In genomic region chr4:125837493-125838238, GRCh38 we compare ENCODE assay signal across 16 cellular contexts.
A peak's percentile ranks its signal among the peaks of the same experiment; 100 is the strongest.
DNase-seq lines count a peak whose midpoint lies in the region; ATAC-seq, FAIRE-seq and TF ChIP-seq lines count a peak whose summit lies in the region.
"Had no signal": no experiment of that assay in that cellular context is flagged by ENCODE, and none has a peak within 500 bp of the region (broad histone marks: within the 10 kb centered on the region; RNA-seq: fewer than 3 reads in every experiment).

No MANE protein-coding gene starts in this region.

- no peak overlapping the region for H3K18ac ChIP-seq in mesenchymal stem cell (ENCODE audit: low read depth in 1 of 2, low read length in 2 of 2)

- no peak for FAIRE-seq in GM12892 (lab: Jason Lieb, UNC)
- FAIRE-seq: GM12891 had no signal

- H3K9me3 Mint-ChIP-seq in effector memory CD8-positive, alpha-beta T cell = peaks cover 0 to 7% of the 10 kb centered on the region in 2 donors
- H3K9me3 Mint-ChIP-seq: GM23338 had no signal

- H4K91ac ChIP-seq in mesenchymal stem cell (ENCODE audit: low read length) = no peak overlapping the region

- no peak overlapping the region for H4K8ac ChIP-seq in mesenchymal stem cell (ENCODE audit: low read length)

- no peak for TF ChIP-seq CTCF in fibroblast of lung (conservative IDR thresholded peaks at IDR 0.05 in 1 of 2, IDR thresholded peaks at IDR 0.05 in 1 of 2; ENCODE audit: low read depth in 1 of 2, low read length in 2 of 2)
- TF ChIP-seq CTCF in dorsolateral prefrontal cortex (IDR thresholded peaks at IDR 0.05 in 54 of 56, conservative IDR thresholded peaks at IDR 0.05 in 2 of 56; ENCODE audit: low read depth in 1 of 56, partially characterized antibody in 56 of 56) = no peak

- H3K79me1 ChIP-seq in mesenchymal stem cell (replicated peaks; ENCODE audit: low read length, poor library complexity, severe bottlenecking) = no peaks in the 10 kb centered on the region

- peak; percentile 66 to 88 for DNase-seq in SJSA1 (ENCODE audit: low read depth in 1 of 2, low spot score in 2 of 2)
- DNase-seq in amniotic epithelial cell (ENCODE audit: low read depth) = peak; percentile 78
- DNase-seq in fibroblast of lung (ENCODE audit: low read depth in 2 of 2) = peak; percentile 45 to 51
- DNase-seq in mesenchymal stem cell = peak; percentile 85
- no peak for DNase-seq in dorsolateral prefrontal cortex
- no peak for DNase-seq in NCI-H526 (lab: John Stamatoyannopoulos, UW)
- no peak for DNase-seq in effector memory CD8-positive, alpha-beta T cell
- DNase-seq in GM12892 (ENCODE audit: insufficient read length) = no peak
- DNase-seq: CD4-positive, alpha-beta memory T cell; DMS79; H7 had no signal

- no peak overlapping the region for H2BK12ac ChIP-seq in mesenchymal stem cell (ENCODE audit: low read length in 2 of 2)

- H2BK5ac ChIP-seq in mesenchymal stem cell (ENCODE audit: low read depth, low read length, poor library complexity, severe bottlenecking) = no peak overlapping the region

- H2AFZ ChIP-seq in fibroblast of lung (ENCODE audit: low read length) (no peak overlapping the region), mesenchymal stem cell (ENCODE audit: low read depth, low read length) (no peak overlapping the region)
- H2AFZ ChIP-seq: GM23338 had no signal

- H2BK120ac ChIP-seq in mesenchymal stem cell (ENCODE audit: low read depth, low read length) = no peak overlapping the region

- H3K27ac ChIP-seq in SJSA1 (peak overlapping the region; percentile 86), fibroblast of lung (ENCODE audit: insufficient read depth, low read length) (no peak overlapping the region), mesenchymal stem cell (ENCODE audit: low read length, poor library complexity, severe bottlenecking) (no peak overlapping the region), dorsolateral prefrontal cortex (no peak overlapping the region)
- H3K27ac ChIP-seq: C4-2B, HL-60 had no signal

- H3K14ac ChIP-seq in mesenchymal stem cell (ENCODE audit: low read length in 2 of 2) = no peak overlapping the region

- H4K20me1 ChIP-seq in fibroblast of lung (ENCODE audit: control insufficient read depth, extremely low read depth, insufficient read depth, low read length) = no peaks in the 10 kb centered on the region

- no peaks in the 10 kb centered on the region for H3K27me3 Mint-ChIP-seq in effector memory CD8-positive, alpha-beta T cell
- H3K27me3 Mint-ChIP-seq: B cell; CD4-positive, alpha-beta memory T cell had no signal

- H3K4ac ChIP-seq in mesenchymal stem cell (ENCODE audit: low read depth in 1 of 2, low read length in 2 of 2) = no peak overlapping the region

- no peaks in the 10 kb centered on the region for H3K79me2 ChIP-seq in fibroblast of lung (ENCODE audit: control insufficient read depth, insufficient read depth, low read length)

- H3K4me1 Mint-ChIP-seq in effector memory CD8-positive, alpha-beta T cell (ENCODE audit: low read depth in 2 of 2) = no peaks in the 10 kb centered on the region
- H3K4me1 Mint-ChIP-seq: B cell; CD4-positive, alpha-beta memory T cell; GM23338 had no signal

- H2BK15ac ChIP-seq in mesenchymal stem cell (ENCODE audit: low read depth, poor library complexity, severe bottlenecking) = no peak overlapping the region

- intact Hi-C loops in dorsolateral prefrontal cortex (cut with DNase I) = no loop called here

- no peak overlapping the region for H2AK5ac ChIP-seq in mesenchymal stem cell (ENCODE audit: low read length, severe bottlenecking)

- H3K27me3 ChIP-seq in SJSA1 (replicated peaks) = no peaks in the 10 kb centered on the region
- H3K27me3 ChIP-seq in fibroblast of lung (ENCODE audit: control insufficient read depth, insufficient read depth, low read length) = no peaks in the 10 kb centered on the region
- H3K27me3 ChIP-seq in mesenchymal stem cell (ENCODE audit: control insufficient read depth in 1 of 2, insufficient read depth in 1 of 2, low read length in 2 of 2) = no peaks in the 10 kb centered on the region
- H3K27me3 ChIP-seq in dorsolateral prefrontal cortex = no peaks in the 10 kb centered on the region

- H3K4me1 ChIP-seq in SJSA1 (replicated peaks) (peaks cover 32% of the 10 kb centered on the region), fibroblast of lung (ENCODE audit: control insufficient read depth, extremely low read depth, insufficient read depth, low read length) (no peaks in the 10 kb centered on the region), mesenchymal stem cell (ENCODE audit: control insufficient read depth, insufficient read depth, low read depth, low read length) (no peaks in the 10 kb centered on the region)

- H3K4me2 ChIP-seq in fibroblast of lung (ENCODE audit: extremely low read depth, insufficient read depth, low read length) (peak overlapping the region; percentile 13), mesenchymal stem cell (ENCODE audit: low read length, poor library complexity, severe bottlenecking) (no peak overlapping the region)
- H3K4me2 ChIP-seq: GM23338 had no signal

- TF ChIP-seq POLR2A in GM12892 (IDR thresholded peaks at IDR 0.05; ENCODE audit: low read depth, low read length) = no peak

- H3K9ac ChIP-seq in fibroblast of lung (ENCODE audit: insufficient read depth, low read length) (no peak overlapping the region), mesenchymal stem cell (ENCODE audit: low read length) (no peak overlapping the region)

- no peak overlapping the region for H3K4me3 Mint-ChIP-seq in effector memory CD8-positive, alpha-beta T cell
- H3K4me3 Mint-ChIP-seq: B cell; CD4-positive, alpha-beta memory T cell; GM23338 had no signal

- H3K4me3 ChIP-seq in SJSA1 (no peak overlapping the region), fibroblast of lung (replicated peaks in 1 of 4; ENCODE audit: control extremely low read depth in 1 of 4, insufficient read depth in 1 of 4, low read depth in 3 of 4, low read length in 4 of 4) (no peak overlapping the region), mesenchymal stem cell (ENCODE audit: insufficient read depth in 1 of 2, low read depth in 1 of 2, low read length in 2 of 2) (no peak overlapping the region), dorsolateral prefrontal cortex (no peak overlapping the region)
- H3K4me3 ChIP-seq: GM23338 had no signal

- no peak overlapping the region for H3K27ac Mint-ChIP-seq in effector memory CD8-positive, alpha-beta T cell
- H3K27ac Mint-ChIP-seq: B cell; CD4-positive, alpha-beta memory T cell; GM23338 had no signal

- ATAC-seq in effector memory CD8-positive, alpha-beta T cell (replicated peaks) = no peak
- ATAC-seq: GM23338 had no signal

- H3K9me3 ChIP-seq in SJSA1 (replicated peaks) = no peaks in the 10 kb centered on the region
- H3K9me3 ChIP-seq in fibroblast of lung (ENCODE audit: control insufficient read depth, insufficient read depth, low read depth, low read length) = no peaks in the 10 kb centered on the region
- no peaks in the 10 kb centered on the region for H3K9me3 ChIP-seq in mesenchymal stem cell (ENCODE audit: control insufficient read depth, low read length)

- 53% methylated on average over 2 of the region's 3 CpGs for WGBS in mesenchymal stem cell

- H3K36me3 ChIP-seq in SJSA1 = no peaks in the 10 kb centered on the region
- H3K36me3 ChIP-seq in fibroblast of lung (ENCODE audit: control insufficient read depth, insufficient read depth, low read length) = no peaks in the 10 kb centered on the region
- H3K36me3 ChIP-seq in mesenchymal stem cell (ENCODE audit: control insufficient read depth in 1 of 2, insufficient read depth in 2 of 2, low read depth in 1 of 2, low read length in 2 of 2) = no peaks in the 10 kb centered on the region

- no peak overlapping the region for H3K23ac ChIP-seq in mesenchymal stem cell (ENCODE audit: low read length in 2 of 2)

- H3K36me3 Mint-ChIP-seq in effector memory CD8-positive, alpha-beta T cell (ENCODE audit: insufficient read depth) = no peaks in the 10 kb centered on the region
- H3K36me3 Mint-ChIP-seq: CD4-positive, alpha-beta memory T cell had no signal

Comparison
In these comparisons a context has a peak if more than half of its experiments do, and no peak if none do; other contexts are left out.
1. DNase-seq: peak in SJSA1 (2 of 2), amniotic epithelial cell (single experiment), fibroblast of lung (2 of 2) and mesenchymal stem cell (single experiment); none in dorsolateral prefrontal cortex (0 of 10), NCI-H526 (0 of 2), effector memory CD8-positive, alpha-beta T cell (0 of 3) and GM12892 (single experiment).